Comparison of ENCODE assay signal across 1 cellular context in the genomic region with DNA sequence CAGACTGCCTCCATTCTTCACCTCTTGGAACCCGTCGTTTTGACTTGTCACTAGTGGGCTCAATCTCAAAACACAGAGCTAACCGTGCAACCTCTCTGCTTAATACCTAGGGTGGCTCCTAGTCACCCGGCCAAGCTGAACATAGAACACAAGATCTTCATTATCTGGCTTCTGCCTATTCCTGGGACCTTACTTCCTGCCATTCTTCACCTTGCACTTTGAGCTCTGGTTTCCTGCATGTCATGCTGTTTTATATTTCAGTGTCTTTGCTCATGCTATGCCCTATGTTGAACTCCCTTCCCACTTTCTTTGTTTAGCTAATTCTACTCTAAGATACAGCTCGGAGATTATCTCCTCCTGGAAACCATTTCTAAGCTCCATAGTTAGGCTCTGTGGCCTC.
TF ChIP-seq lines count a peak whose summit lies in the region.

No MANE protein-coding gene starts in this region.

TF ChIP-seq in endothelial cell of umbilical vein, 7 proteins besides CTCF, POLR2A, EP300 and RAD21:
- TF ChIP-seq, protein P1, sequence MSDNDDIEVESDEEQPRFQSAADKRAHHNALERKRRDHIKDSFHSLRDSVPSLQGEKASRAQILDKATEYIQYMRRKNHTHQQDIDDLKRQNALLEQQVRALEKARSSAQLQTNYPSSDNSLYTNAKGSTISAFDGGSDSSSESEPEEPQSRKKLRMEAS (IDR thresholded peaks at IDR 0.05; ENCODE audit: insufficient read depth, insufficient read length): no peak
- TF ChIP-seq POLR2AphosphoS5 (IDR thresholded peaks at IDR 0.05; ENCODE audit: insufficient read depth, low read depth, low read length) (no peak), GATA2 (IDR thresholded peaks at IDR 0.05; ENCODE audit: insufficient read depth, insufficient read length, low read depth, low read length) (peak; percentile 20), JUN (IDR thresholded peaks at IDR 0.05; ENCODE audit: borderline replicate concordance, insufficient read depth, insufficient read length, low read depth) (no peak)
